In the genomic region with DNA sequence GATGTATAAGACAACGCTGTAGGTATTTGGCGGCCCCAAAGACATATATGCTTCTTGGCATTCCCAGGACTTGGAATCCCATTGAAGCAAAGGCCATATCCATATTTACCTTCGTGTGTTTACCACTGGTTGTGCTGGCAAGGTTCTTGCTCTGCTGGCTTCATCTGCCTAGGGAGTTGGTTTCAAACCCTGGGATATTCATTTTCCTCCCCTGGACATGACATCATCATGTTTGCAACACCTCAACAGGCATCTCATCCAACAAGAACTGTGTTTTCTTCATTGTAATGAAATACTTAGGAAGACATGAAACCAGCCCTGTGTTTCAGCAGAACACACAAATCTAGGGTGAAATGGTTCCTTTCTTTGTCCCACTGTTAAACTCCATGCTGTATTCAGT, we compare ENCODE assay signal across 20 cellular contexts.
A peak's percentile ranks its signal among the peaks of the same experiment; 100 is the strongest.
DNase-seq lines count a peak whose midpoint lies in the region; ATAC-seq, FAIRE-seq and TF ChIP-seq lines count a peak whose summit lies in the region.
"Had no signal": no experiment of that assay in that cellular context is flagged by ENCODE, and none has a peak within 500 bp of the region (broad histone marks: within the 10 kb centered on the region; RNA-seq: fewer than 3 reads in every experiment).

No MANE protein-coding gene starts in this region.

- H3K4ac ChIP-seq in trophoblast cell (ENCODE audit: low read depth, low read length) = no peak overlapping the region

- H3K9ac ChIP-seq in K562 (ENCODE audit: insufficient read depth in 1 of 2, low read depth in 2 of 2, low read length in 2 of 2) (no peak overlapping the region), trophoblast cell (ENCODE audit: low read length) (no peak overlapping the region)

- TF ChIP-seq EP300 in K562 (IDR thresholded peaks at IDR 0.05; ENCODE audit: low read length) = no peak

- H3K9me3 ChIP-seq in HEK293 (ENCODE audit: control insufficient read depth, insufficient read depth, low read depth, low read length) (no peaks in the 10 kb centered on the region), K562 (replicated peaks; ENCODE audit: control insufficient read depth, insufficient read depth, low read depth, low read length) (no peaks in the 10 kb centered on the region), trophoblast cell (ENCODE audit: insufficient read depth, low read depth, low read length) (no peaks in the 10 kb centered on the region)

- whole genome bisulfite sequencing in K562 (ENCODE audit: insufficient coverage, low coverage, missing lambda C conversion rate) = 39% methylated on average over 3 of the region's 3 CpGs
- WGBS in trophoblast cell (ENCODE audit: extremely low coverage, insufficient coverage, insufficient read length) = no CpG with 5 or more reads among the region's 3 CpGs

- in situ Hi-C loops in K562 (cut with MboI) = no loop called here

- no peak for TF ChIP-seq RAD21 in K562 (CRISPR knock-in tag; conservative IDR thresholded peaks at IDR 0.05 in 1 of 2, IDR thresholded peaks at IDR 0.05 in 1 of 2)

- H3K9me3 Mint-ChIP-seq in T-helper 2 cell treated with Interferon-gamma antibody and Interleukin-4, amounts not matched to agents 5 μg/mL and 100 μg/mL, for 36 hours = no peaks in the 10 kb centered on the region
- no peaks in the 10 kb centered on the region for H3K9me3 Mint-ChIP-seq in stimulated activated naive B cell treated with anti-CD40 and anti-IgM and Interleukin-4, amounts not matched to agents 10 μg/mL and 1 μg/mL and 100 μg/mL, for 72 hours
- H3K9me3 Mint-ChIP-seq: CD8-positive, alpha-beta memory T cell had no signal

- H3K36me3 ChIP-seq in HEK293 (ENCODE audit: control insufficient read depth in 2 of 2, insufficient read depth in 1 of 2, low read length in 2 of 2) = no peaks in the 10 kb centered on the region
- no peaks in the 10 kb centered on the region for H3K36me3 ChIP-seq in K562 (ENCODE audit: control insufficient read depth, insufficient read depth, low read length)
- no peaks in the 10 kb centered on the region for H3K36me3 ChIP-seq in trophoblast cell (ENCODE audit: control insufficient read depth in 1 of 2, insufficient read depth in 2 of 2, low read length in 2 of 2)

- no peak overlapping the region for H3K4me3 Mint-ChIP-seq in T-helper 2 cell treated with Interferon-gamma antibody and Interleukin-4, amounts not matched to agents 5 μg/mL and 100 μg/mL, for 36 hours
- H3K4me3 Mint-ChIP-seq in stimulated activated naive B cell treated with anti-CD40 and anti-IgM and Interleukin-4, amounts not matched to agents 10 μg/mL and 1 μg/mL and 100 μg/mL, for 72 hours = no peak overlapping the region
- H3K4me3 Mint-ChIP-seq: CD8-positive, alpha-beta memory T cell had no signal

- no peak overlapping the region for H3K4me2 ChIP-seq in K562 (ENCODE audit: insufficient read depth, low read length)
- H3K4me2 ChIP-seq in trophoblast cell (ENCODE audit: low read length) = no peak overlapping the region

- POLR2A ChIA-PET in HEK293 (lab: Yijun Ruan, JAX) (no interaction called here), K562 (lab: Yijun Ruan, JAX) (no interaction called here)

- no peaks in the 10 kb centered on the region for H3K36me3 Mint-ChIP-seq in T-helper 2 cell treated with Interferon-gamma antibody and Interleukin-4, amounts not matched to agents 5 μg/mL and 100 μg/mL, for 36 hours (ENCODE audit: low read depth)
- H3K36me3 Mint-ChIP-seq in stimulated activated naive B cell treated with anti-CD40 and anti-IgM and Interleukin-4, amounts not matched to agents 10 μg/mL and 1 μg/mL and 100 μg/mL, for 72 hours = no peaks in the 10 kb centered on the region
- H3K36me3 Mint-ChIP-seq: CD8-positive, alpha-beta memory T cell had no signal

- H2BK5ac ChIP-seq in trophoblast cell (ENCODE audit: low read depth, low read length, poor library complexity) = no peak overlapping the region

- CTCF ChIA-PET in HEK293 (lab: Yijun Ruan, JAX) (interaction anchor here (1.0 to 2.8 kb wide), 3 partner anchors 10 to 211 kb away, joined by 3 to 9 read pairs (median 4); no protein-coding TSS in a partner anchor), K562 (lab: Yijun Ruan, JAX; ENCODE audit: low intra/inter-chr PET ratio) (no interaction called here)

- peak overlapping the region; percentile 58; the same call in 1 of the 2 replicates for H2AFZ ChIP-seq in K562 (ENCODE audit: low read depth, low read length)
- H2AFZ ChIP-seq in trophoblast cell (ENCODE audit: insufficient read depth, low read length, poor library complexity) = no peak overlapping the region

- H4K91ac ChIP-seq in trophoblast cell (ENCODE audit: low read depth, low read length) = no peak overlapping the region

- H3K79me2 ChIP-seq in K562 (ENCODE audit: control insufficient read depth, insufficient read depth, low read length) = no peaks in the 10 kb centered on the region
- H3K79me2 ChIP-seq in trophoblast cell (ENCODE audit: control insufficient read depth, insufficient read depth, low read length, poor library complexity) = no peaks in the 10 kb centered on the region

- no peak for TF ChIP-seq POLR2A in K562 (conservative IDR thresholded peaks at IDR 0.05)

- no peak overlapping the region for H4K12ac ChIP-seq in trophoblast cell (ENCODE audit: low read depth, low read length)

- H3K27me3 ChIP-seq in K562 (ENCODE audit: control insufficient read depth in 2 of 2, insufficient read depth in 2 of 2, low read length in 2 of 2) (no peaks in the 10 kb centered on the region), trophoblast cell (ENCODE audit: insufficient read depth, low read length) (no peaks in the 10 kb centered on the region)

- H3K4me1 ChIP-seq in HEK293 (ENCODE audit: control insufficient read depth, insufficient read depth, low read length) (peaks cover 3% of the 10 kb centered on the region; the same call in 1 of the 2 replicates), K562 (replicated peaks in 1 of 2; ENCODE audit: control insufficient read depth in 2 of 2, insufficient read depth in 2 of 2, low read length in 2 of 2) (peaks cover 0 to 6% of the 10 kb centered on the region in 2 experiments; a peak in 3 of 5 replicates), trophoblast cell (ENCODE audit: control insufficient read depth in 1 of 2, insufficient read depth in 2 of 2, low read length in 2 of 2) (peaks cover 3 to 8% of the 10 kb centered on the region in 2 experiments)

- no peak overlapping the region for H3K14ac ChIP-seq in trophoblast cell (ENCODE audit: low read length)

- H2BK120ac ChIP-seq in trophoblast cell (ENCODE audit: insufficient read depth, low read length, poor library complexity) = no peak overlapping the region

- FAIRE-seq in K562 (lab: Jason Lieb, UNC) = no peak
- FAIRE-seq: H54 had no signal

- H4K20me1 ChIP-seq in K562 (replicated peaks; ENCODE audit: control insufficient read depth, insufficient read depth, low read length) = no peaks in the 10 kb centered on the region

- H3K4me3 ChIP-seq in HEK293 (ENCODE audit: low read depth, low read length) (no peak overlapping the region), K562 (no peak overlapping the region), trophoblast cell (ENCODE audit: low read depth, low read length) (no peak overlapping the region)

- DNase-seq in T-helper 2 cell treated with Interferon-gamma antibody and Interleukin-4, amounts not matched to agents 5 μg/mL and 100 μg/mL, for 36 hours (ENCODE audit: low spot score) = no peak
- no peak for DNase-seq in T-helper 2 cell
- DNase-seq in K562 (ENCODE audit: extremely low read depth in 1 of 4, low spot score in 3 of 4) = no peak
- peak; percentile 67 to 84 for DNase-seq in trophoblast cell
- no peak for DNase-seq in germinal center (ENCODE audit: low spot score)
- DNase-seq in stimulated activated naive B cell treated with anti-CD40 and anti-IgM and Interleukin-4, amounts not matched to agents 10 μg/mL and 1 μg/mL and 100 μg/mL, for 72 hours = no peak
- DNase-seq: AML-193; CD8-positive, alpha-beta memory T cell; MM.1S; NCI-H1048; NCI-H1417 treated with DMSO at 0.1 percent for 48 hours; NCI-H187; NCI-H2107; NCI-H69; NK-92 treated with Interleukin-12 subunit alpha and Interleukin-12 subunit beta, amount 100 ng/mL, for 24 hours had no signal

- no peak overlapping the region for H3K18ac ChIP-seq in trophoblast cell (ENCODE audit: low read length)

- peaks cover 17% of the 10 kb centered on the region for H3K27me3 Mint-ChIP-seq in T-helper 2 cell treated with Interferon-gamma antibody and Interleukin-4, amounts not matched to agents 5 μg/mL and 100 μg/mL, for 36 hours (ENCODE audit: low read depth)
- peaks cover 10 to 14% of the 10 kb centered on the region in 2 donors for H3K27me3 Mint-ChIP-seq in stimulated activated naive B cell treated with anti-CD40 and anti-IgM and Interleukin-4, amounts not matched to agents 10 μg/mL and 1 μg/mL and 100 μg/mL, for 72 hours

- H4K8ac ChIP-seq in trophoblast cell (ENCODE audit: low read depth, low read length) = no peak overlapping the region

- no peak overlapping the region for H2BK12ac ChIP-seq in trophoblast cell (ENCODE audit: low read length)

- intact Hi-C loops in K562 (cut with micrococcal nuclease) = loop anchor here (5.0 to 10.0 kb wide), 2 partner anchors 50 to 167 kb away; no protein-coding TSS in a partner anchor

- H3K27ac ChIP-seq in HEK293 (ENCODE audit: extremely low read depth, low read depth, low read length) = no peak overlapping the region
- no peak overlapping the region for H3K27ac ChIP-seq in K562 (ENCODE audit: extremely low read depth, low read depth, low read length)
- H3K27ac ChIP-seq in trophoblast cell (ENCODE audit: low read depth, low read length) = no peak overlapping the region
- H3K27ac ChIP-seq: C4-2B had no signal

- TF ChIP-seq CTCF in HEK293 (tag by site-specific recombination; IDR thresholded peaks at IDR 0.05) = no peak
- no peak for TF ChIP-seq CTCF in K562 (IDR thresholded peaks at IDR 0.05 in 2 of 3, conservative IDR thresholded peaks at IDR 0.05 in 1 of 3; ENCODE audit: insufficient read depth in 2 of 3, low read depth in 1 of 3, low read length in 3 of 3)

- peak overlapping the region; percentile 4 for H3K27ac Mint-ChIP-seq in T-helper 2 cell treated with Interferon-gamma antibody and Interleukin-4, amounts not matched to agents 5 μg/mL and 100 μg/mL, for 36 hours
- H3K27ac Mint-ChIP-seq in stimulated activated naive B cell treated with anti-CD40 and anti-IgM and Interleukin-4, amounts not matched to agents 10 μg/mL and 1 μg/mL and 100 μg/mL, for 72 hours = no peak overlapping the region

- H3K4me1 Mint-ChIP-seq in T-helper 2 cell treated with Interferon-gamma antibody and Interleukin-4, amounts not matched to agents 5 μg/mL and 100 μg/mL, for 36 hours (ENCODE audit: low read depth) = peaks cover 8% of the 10 kb centered on the region
- H3K4me1 Mint-ChIP-seq in stimulated activated naive B cell treated with anti-CD40 and anti-IgM and Interleukin-4, amounts not matched to agents 10 μg/mL and 1 μg/mL and 100 μg/mL, for 72 hours = peaks cover 3 to 4% of the 10 kb centered on the region in 2 donors
- H3K4me1 Mint-ChIP-seq: CD8-positive, alpha-beta memory T cell had no signal

- H3K79me1 ChIP-seq in trophoblast cell (ENCODE audit: low read length) = no peaks in the 10 kb centered on the region

- no peak overlapping the region for H2AK5ac ChIP-seq in trophoblast cell (ENCODE audit: low read length)

- no TSS peak for BruUV-seq in K562 (replicated peaks; lab: Mats Ljungman, UMichigan)

- H3K9me1 ChIP-seq in K562 (ENCODE audit: control insufficient read depth, insufficient read depth, low read length) = no peaks in the 10 kb centered on the region

- no peak for ATAC-seq in K562
- no peak for ATAC-seq in stimulated activated naive B cell treated with anti-CD40 and anti-IgM and Interleukin-4, amounts not matched to agents 10 μg/mL and 1 μg/mL and 100 μg/mL, for 72 hours (replicated peaks)
- ATAC-seq: Panc1, SK-N-SH treated with all-trans-retinoic acid at 6 μM for 48 hours had no signal

- no peak overlapping the region for H3K23ac ChIP-seq in trophoblast cell (ENCODE audit: low read length)

Comparison
In these comparisons a context has a peak if more than half of its experiments do, and no peak if none do; other contexts are left out.
1. DNase-seq: peak in trophoblast cell (2 of 2); none in T-helper 2 cell treated with Interferon-gamma antibody and Interleukin-4, amounts not matched to agents 5 μg/mL and 100 μg/mL, for 36 hours (single experiment), T-helper 2 cell (0 of 5), K562 (0 of 4), germinal center (single experiment) and stimulated activated naive B cell treated with anti-CD40 and anti-IgM and Interleukin-4, amounts not matched to agents 10 μg/mL and 1 μg/mL and 100 μg/mL, for 72 hours (single experiment).